8 cellular contexts compared by ENCODE assay signal in genomic region chr12:123267991-123268843, GRCh38. TPM values are rescaled to one million over a fixed set of nuclear protein-coding genes. Genes with fewer than 3 reads are reported as not detected.
DNase-seq lines count a peak whose midpoint lies in the region; ATAC-seq and TF ChIP-seq lines count a peak whose summit lies in the region.

No MANE protein-coding gene starts in this region.

- peak overlapping the region; percentile 95 to 100 (median 99) for H3K4me2 ChIP-seq in BLaER1 treated with 17β-estradiol and CSF1 and Interleukin-3, amounts not matched to agents 10 nM and 100 nM

- peak overlapping the region; percentile 51 for H3K4me3 Mint-ChIP-seq in memory B cell

- peak overlapping the region; percentile 25 to 98 (median 94); a peak in 21 of 22 replicates for H3K27ac ChIP-seq in BLaER1 treated with 17β-estradiol and CSF1 and Interleukin-3, amounts not matched to agents 10 nM and 100 nM
- H3K27ac ChIP-seq in KOPT-K1 (ENCODE audit: low read depth, low read length, poor library complexity, severe bottlenecking), result peak overlapping the region; percentile 11
- H3K27ac ChIP-seq in thoracic aorta, result peak overlapping the region; percentile 55 to 74

- TF ChIP-seq CTCF in thoracic aorta (IDR thresholded peaks at IDR 0.05), result no peak

- H3K27me3 Mint-ChIP-seq in memory B cell, result no peaks in the 10 kb centered on the region

- H3K9ac ChIP-seq in BLaER1 treated with 17β-estradiol and CSF1 and Interleukin-3, amounts not matched to agents 10 nM and 100 nM, result peak overlapping the region; percentile 40 to 100 (median 96); a peak in 21 of 22 replicates

- peaks cover 34 to 57% (median 44%) of the 10 kb centered on the region in 10 experiments for H3K4me1 ChIP-seq in BLaER1 treated with 17β-estradiol and CSF1 and Interleukin-3, amounts not matched to agents 10 nM and 100 nM
- H3K4me1 ChIP-seq in thoracic aorta (ENCODE audit: control insufficient read depth in 1 of 2, low read depth in 2 of 2), result peaks cover 9 to 37% of the 10 kb centered on the region in 2 donors

- no peak for TF ChIP-seq POLR2A in GM18505 (IDR thresholded peaks at IDR 0.05; ENCODE audit: borderline replicate concordance, extremely low read depth, insufficient read depth, insufficient read length)

- H4K20me1 ChIP-seq in BLaER1 treated with 17β-estradiol and CSF1 and Interleukin-3, amounts not matched to agents 10 nM and 100 nM, result peaks cover 0 to 52% (median 15%) of the 10 kb centered on the region in 11 experiments; a peak in 12 of 22 replicates

- H3K4me3 ChIP-seq in BLaER1 treated with 17β-estradiol and CSF1 and Interleukin-3, amounts not matched to agents 10 nM and 100 nM, result peak overlapping the region; percentile 89 to 100 (median 98)
- peak overlapping the region; percentile 94 for H3K4me3 ChIP-seq in thoracic aorta

- H3K36me3 ChIP-seq in BLaER1 treated with 17β-estradiol and CSF1 and Interleukin-3, amounts not matched to agents 10 nM and 100 nM, result peaks cover 33 to 46% (median 41%) of the 10 kb centered on the region in 11 experiments
- H3K36me3 ChIP-seq in KOPT-K1 (ENCODE audit: insufficient read depth, low read length) (peaks cover 40% of the 10 kb centered on the region), thoracic aorta (peaks cover 11% of the 10 kb centered on the region)

- ATAC-seq in memory B cell (ENCODE audit: low read depth) (no peak), thoracic aorta (ENCODE audit: insufficient number of reproducible peaks, low FRiP score, low read depth) (no peak), GM18505 (IDR thresholded peaks at IDR 0.05; ENCODE audit: unreplicated experiment) (no peak), GM18511 (IDR thresholded peaks at IDR 0.05; ENCODE audit: unreplicated experiment) (no peak)

- no peaks in the 10 kb centered on the region for H3K9me3 Mint-ChIP-seq in memory B cell

- DNase-seq in amygdala (lab: John Stamatoyannopoulos, UW) (peak in 52 of 56 donors; percentile 33 to 86 (median 67)), memory B cell (ENCODE audit: low spot score in 2 of 2) (no peak), thoracic aorta (ENCODE audit: low spot score) (no peak), activated T-cell treated with anti-CD3 and anti-CD28 coated beads for 4 hours (no peak)

- peaks cover 17% of the 10 kb centered on the region for H3K4me1 Mint-ChIP-seq in memory B cell

- no peak overlapping the region for H3K27ac Mint-ChIP-seq in memory B cell

- H3K9me3 ChIP-seq in BLaER1 treated with 17β-estradiol and CSF1 and Interleukin-3, amounts not matched to agents 10 nM and 100 nM (replicated peaks in 1 of 11), result no peaks in the 10 kb centered on the region
- H3K9me3 ChIP-seq in KOPT-K1 (ENCODE audit: insufficient read depth, low read length, poor library complexity, severe bottlenecking), result no peaks in the 10 kb centered on the region
- H3K9me3 ChIP-seq in thoracic aorta, result no peaks in the 10 kb centered on the region

- no peaks in the 10 kb centered on the region for H3K27me3 ChIP-seq in BLaER1 treated with 17β-estradiol and CSF1 and Interleukin-3, amounts not matched to agents 10 nM and 100 nM
- H3K27me3 ChIP-seq in thoracic aorta (replicated peaks; ENCODE audit: insufficient read depth), result no peaks in the 10 kb centered on the region

- H3K36me3 Mint-ChIP-seq in memory B cell, result no peaks in the 10 kb centered on the region

RNA-seq across cellular contexts. Expression of gene CDK2AP1, which starts 3.4 kb away (rescaled TPM):
- 100 to 1,000 TPM; 107 to 130 TPM for total RNA-seq in thoracic aorta

RNA-seq across cellular contexts. Expression of gene MTRFR, which starts 35.0 kb away (rescaled TPM):
- total RNA-seq in thoracic aorta, result 10 to 100 TPM in 1 of 2 donors, 1 to 10 TPM in 1; 9.9 to 17.2 TPM

RNA-seq across cellular contexts. Expression of gene MPHOSPH9, which starts 35.3 kb away (rescaled TPM):
- total RNA-seq in thoracic aorta, result 10 to 100 TPM in 1 of 2 donors, 1 to 10 TPM in 1; 7.6 to 44.0 TPM

Comparison
In these comparisons a context has a peak if more than half of its experiments do, and no peak if none do; other contexts are left out.
1. H3K27ac ChIP-seq: peak in every context shown above with its lines; median percentile 94 in BLaER1 treated with 17β-estradiol and CSF1 and Interleukin-3, amounts not matched to agents 10 nM and 100 nM; 64 in thoracic aorta; 11 in KOPT-K1.
2. DNase-seq: peak in amygdala (52 of 56); none in memory B cell (0 of 2), thoracic aorta (single experiment) and activated T-cell treated with anti-CD3 and anti-CD28 coated beads for 4 hours (single experiment).